In the genomic region with DNA sequence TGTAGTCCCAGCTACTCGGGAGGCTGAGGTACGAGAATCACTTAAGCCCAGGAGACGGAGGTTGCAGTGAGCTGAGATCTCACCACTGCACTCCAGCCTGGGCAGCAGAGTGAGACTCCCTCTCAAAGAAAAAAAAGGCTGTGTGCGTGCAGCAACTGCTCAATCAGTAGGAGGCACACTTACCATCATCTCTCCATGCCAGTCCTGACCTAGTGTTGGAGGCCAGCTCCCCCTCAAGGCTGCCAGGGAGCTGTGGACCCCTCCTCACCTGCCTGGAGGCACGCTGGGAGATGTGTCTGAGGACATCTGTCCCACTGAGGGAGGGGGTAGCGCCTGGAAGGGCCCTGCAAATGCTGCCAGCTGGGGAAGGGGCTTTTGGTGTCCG, we compare ENCODE assay signal across 9 cellular contexts. TPM values are rescaled to one million over a fixed set of nuclear protein-coding genes. Genes with fewer than 3 reads are reported as not detected.
DNase-seq lines count a peak whose midpoint lies in the region; ATAC-seq and TF ChIP-seq lines count a peak whose summit lies in the region.
"Had no signal": no experiment of that assay in that cellular context is flagged by ENCODE, and none has a peak within 500 bp of the region (broad histone marks: within the 10 kb centered on the region; RNA-seq: fewer than 3 reads in every experiment).

No MANE protein-coding gene starts in this region.

- H3K9ac ChIP-seq in KMS-11: no peak overlapping the region

- H3K27ac ChIP-seq in DOHH2 (ENCODE audit: low read depth, low read length): peak overlapping the region; percentile 95
- no peak overlapping the region for H3K27ac ChIP-seq in KMS-11
- H3K27ac ChIP-seq in caudate nucleus (ENCODE audit: low read depth, low read length): peak overlapping the region; percentile 87
- H3K27ac ChIP-seq in neutrophil: peak overlapping the region; percentile 100

- peaks cover 18% of the 10 kb centered on the region for H3K79me2 ChIP-seq in DOHH2 (ENCODE audit: control insufficient read depth, low read length)
- H3K79me2 ChIP-seq in KMS-11 (ENCODE audit: insufficient read depth, low read depth): no peaks in the 10 kb centered on the region

- DNase-seq in caudate nucleus (lab: John Stamatoyannopoulos, UW): no peak
- DNase-seq in NCI-H1417 treated with DMSO at 0.1 percent for 48 hours (lab: John Stamatoyannopoulos, UW): no peak
- DNase-seq in NCI-H510A treated with DMSO at 0.1 percent for 48 hours (lab: John Stamatoyannopoulos, UW): no peak
- no peak for DNase-seq in H7

- TF ChIP-seq CTCF in DOHH2 (IDR thresholded peaks at IDR 0.05; ENCODE audit: low read depth, low read length, poor library complexity, severe bottlenecking) (no peak), KMS-11 (conservative IDR thresholded peaks at IDR 0.05; ENCODE audit: low read depth, low read length) (no peak), neutrophil (IDR thresholded peaks at IDR 0.05) (no peak)

- no peaks in the 10 kb centered on the region for H3K9me2 ChIP-seq in DOHH2 (replicated peaks; ENCODE audit: control insufficient read depth, low read length)

- H3K4me3 ChIP-seq in DOHH2 (ENCODE audit: low read length) (peak overlapping the region; percentile 78), KMS-11 (IDR thresholded peaks at IDR 0.05; ENCODE audit: insufficient read depth, low read depth, low read length) (no peak overlapping the region), neutrophil (ENCODE audit: low read depth in 1 of 2, low read length in 1 of 2) (peak overlapping the region; percentile 90 to 93), H7 (ENCODE audit: insufficient read depth, low read depth, low read length) (no peak overlapping the region)
- H3K4me3 ChIP-seq: gastrocnemius medialis had no signal

- peaks cover 30% of the 10 kb centered on the region for H3F3A ChIP-seq in DOHH2 (ENCODE audit: control insufficient read depth, insufficient read depth)

- no peak overlapping the region for H2AFZ ChIP-seq in KMS-11 (ENCODE audit: low read depth)

- H4K20me1 ChIP-seq in DOHH2 (ENCODE audit: control insufficient read depth, insufficient read depth, low read depth, low read length): no peaks in the 10 kb centered on the region; the same call in 1 of the 2 replicates
- H4K20me1 ChIP-seq in KMS-11 (ENCODE audit: insufficient read depth): no peaks in the 10 kb centered on the region

- H3K4me2 ChIP-seq in DOHH2 (ENCODE audit: low read length): peak overlapping the region; percentile 98
- peak overlapping the region; percentile 23; the same call in 1 of the 2 replicates for H3K4me2 ChIP-seq in KMS-11

- ATAC-seq in GM18511 (IDR thresholded peaks at IDR 0.05; ENCODE audit: unreplicated experiment): no peak

- H3K27me3 ChIP-seq in DOHH2 (ENCODE audit: control insufficient read depth, low read length) (no peaks in the 10 kb centered on the region), KMS-11 (ENCODE audit: insufficient read depth, low read depth) (no peaks in the 10 kb centered on the region), neutrophil (no peaks in the 10 kb centered on the region), H7 (ENCODE audit: control insufficient read depth, insufficient read depth, low read length) (no peaks in the 10 kb centered on the region)
- H3K27me3 ChIP-seq: gastrocnemius medialis had no signal

- peaks cover 7% of the 10 kb centered on the region for H3K36me3 ChIP-seq in DOHH2 (ENCODE audit: control insufficient read depth, low read length)
- no peaks in the 10 kb centered on the region for H3K36me3 ChIP-seq in KMS-11 (ENCODE audit: insufficient read depth)
- H3K36me3 ChIP-seq in neutrophil: no peaks in the 10 kb centered on the region
- H3K36me3 ChIP-seq in H7 (replicated peaks; ENCODE audit: control insufficient read depth, insufficient read depth, low read length): peaks cover 5% of the 10 kb centered on the region
- H3K36me3 ChIP-seq: gastrocnemius medialis had no signal

- H3K9me3 ChIP-seq in DOHH2 (ENCODE audit: control insufficient read depth, insufficient read depth, low read length): no peaks in the 10 kb centered on the region
- no peaks in the 10 kb centered on the region for H3K9me3 ChIP-seq in neutrophil
- H3K9me3 ChIP-seq: gastrocnemius medialis had no signal

- H3K4me1 ChIP-seq in DOHH2 (ENCODE audit: control insufficient read depth, low read length) (peaks cover 91% of the 10 kb centered on the region), KMS-11 (ENCODE audit: low read depth, poor library complexity, severe bottlenecking) (peaks cover 52% of the 10 kb centered on the region), neutrophil (ENCODE audit: control insufficient read depth in 1 of 2, insufficient read depth in 1 of 2, low read depth in 1 of 2, low read length in 1 of 2) (peaks cover 87 to 96% of the 10 kb centered on the region in 2 experiments)

RNA-seq across cellular contexts. Expression of gene RPS6KA1, which starts 11.9 kb away (rescaled TPM):
- total RNA-seq in H7 (2014; rRNA removed; shearing (Covaris generic)): 101 and 121 TPM in 2 replicates

Comparison
In these comparisons a context has a peak if more than half of its experiments do, and no peak if none do; other contexts are left out.
1. H3K4me3 ChIP-seq: peak in DOHH2 (single experiment) and neutrophil (2 of 2); none in KMS-11 (single experiment) and H7 (single experiment).